ENCODE assay signal across 8 cellular contexts in the genomic region with DNA sequence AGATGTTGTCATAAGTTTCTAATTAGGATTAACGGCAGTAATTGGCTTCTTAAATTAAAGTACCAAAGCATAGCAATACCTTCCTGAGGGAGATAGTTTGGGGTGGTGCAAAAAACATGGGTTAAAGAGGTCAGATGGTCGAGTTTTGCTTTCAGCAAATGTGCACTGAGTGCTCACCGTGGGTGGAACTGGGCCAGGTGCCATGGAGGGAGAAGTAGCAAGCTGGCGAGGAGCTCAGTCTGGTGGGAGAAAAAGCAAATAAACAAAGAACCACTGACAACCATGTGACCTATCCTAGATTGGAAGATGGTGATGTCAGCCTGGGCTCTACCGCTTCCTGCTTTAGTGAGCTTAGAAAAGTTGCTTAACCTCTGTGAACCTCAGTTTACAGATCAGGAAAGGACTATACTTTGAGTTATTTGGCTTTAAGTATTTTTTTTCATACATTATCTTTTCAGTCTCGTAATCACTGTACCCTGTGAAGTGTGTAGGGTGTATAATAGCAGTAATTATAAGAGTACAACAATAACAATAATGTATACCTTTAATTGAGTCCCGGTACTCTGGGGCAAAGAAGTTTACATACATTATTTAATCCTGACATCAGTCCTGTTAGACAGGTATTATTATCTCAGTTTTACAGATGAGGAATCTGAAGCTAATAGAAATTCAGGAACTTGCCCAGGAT.
DNase-seq lines count a peak whose midpoint lies in the region; ATAC-seq and TF ChIP-seq lines count a peak whose summit lies in the region.

No MANE protein-coding gene starts in this region.

- peaks cover 6% of the 10 kb centered on the region for H3K4me1 Mint-ChIP-seq in GM23338

- H3K9me3 ChIP-seq in Karpas-422 (ENCODE audit: low read length): no peaks in the 10 kb centered on the region
- H3K9me3 ChIP-seq in SJCRH30 (replicated peaks): no peaks in the 10 kb centered on the region

- no peaks in the 10 kb centered on the region for H3K27me3 Mint-ChIP-seq in GM23338 (ENCODE audit: insufficient read depth, low read depth, poor library complexity)

- TF ChIP-seq CTCF in GM23338 (conservative IDR thresholded peaks at IDR 0.05; ENCODE audit: low read depth in 2 of 2): no peak

- H4K20me1 ChIP-seq in Karpas-422 (ENCODE audit: insufficient read depth, low read depth, low read length) (no peaks in the 10 kb centered on the region), GM23338 (replicated peaks; ENCODE audit: insufficient read depth) (no peaks in the 10 kb centered on the region)

- H3K27me3 ChIP-seq in Karpas-422 (ENCODE audit: low read length) (no peaks in the 10 kb centered on the region), SJCRH30 (no peaks in the 10 kb centered on the region), GM23338 (ENCODE audit: insufficient read depth) (no peaks in the 10 kb centered on the region)

- H3K27ac ChIP-seq in Karpas-422 (ENCODE audit: low read length): no peak overlapping the region
- H3K27ac ChIP-seq in SJCRH30: peak overlapping the region; percentile 0; the same call in 1 of the 2 replicates
- no peak overlapping the region for H3K27ac ChIP-seq in substantia nigra (ENCODE audit: low read depth, low read length, poor library complexity, severe bottlenecking)
- no peak overlapping the region for H3K27ac ChIP-seq in GM23338 (ENCODE audit: low read depth)

- H2AFZ ChIP-seq in Karpas-422 (ENCODE audit: low read length) (no peak overlapping the region), GM23338 (no peak overlapping the region)

- DNase-seq in GDM1 (lab: John Stamatoyannopoulos, UW) (peak; percentile 7), Karpas-422 (no peak), SJCRH30 (peak; percentile 83 to 87), cerebellar cortex (ENCODE audit: low spot score) (peak; percentile 74), left kidney (ENCODE audit: low read depth, low spot score) (peak; percentile 37), substantia nigra (lab: John Stamatoyannopoulos, UW) (peak in 34 of 49 donors; percentile 10 to 90 (median 48)), GM23338 (ENCODE audit: low spot score) (no peak)

- H3K36me3 Mint-ChIP-seq in GM23338 (ENCODE audit: low read depth): no peaks in the 10 kb centered on the region

- no peaks in the 10 kb centered on the region for H3K9me3 Mint-ChIP-seq in GM23338

- H3K4me2 ChIP-seq in Karpas-422 (ENCODE audit: low read depth, low read length, poor library complexity, severe bottlenecking): peak overlapping the region; percentile 33
- H3K4me2 ChIP-seq in GM23338: no peak overlapping the region

- H3K9me2 ChIP-seq in Karpas-422 (replicated peaks; ENCODE audit: insufficient read depth, low read length): no peaks in the 10 kb centered on the region
- no peaks in the 10 kb centered on the region for H3K9me2 ChIP-seq in GM23338 (ENCODE audit: insufficient read depth)

- H3K36me3 ChIP-seq in Karpas-422 (ENCODE audit: insufficient read depth, low read length): no peaks in the 10 kb centered on the region
- H3K36me3 ChIP-seq in SJCRH30: peaks cover 42% of the 10 kb centered on the region
- no peaks in the 10 kb centered on the region for H3K36me3 ChIP-seq in GM23338 (ENCODE audit: insufficient read depth)

- H3K9ac ChIP-seq in Karpas-422 (ENCODE audit: low read length): no peak overlapping the region

- H3K4me3 ChIP-seq in Karpas-422 (ENCODE audit: low read length) (no peak overlapping the region), SJCRH30 (no peak overlapping the region), GM23338 (no peak overlapping the region)

- no peak overlapping the region for H3K27ac Mint-ChIP-seq in GM23338

- H3K4me1 ChIP-seq in Karpas-422 (ENCODE audit: low read length) (peaks cover 23% of the 10 kb centered on the region), SJCRH30 (peaks cover 14% of the 10 kb centered on the region), GM23338 (ENCODE audit: insufficient read depth) (no peaks in the 10 kb centered on the region)

- peak; percentile 68 for ATAC-seq in GM21576 (IDR thresholded peaks at IDR 0.05; ENCODE audit: unreplicated experiment)
- no peak for ATAC-seq in GM23338

- H3F3A ChIP-seq in GM23338 (replicated peaks; ENCODE audit: low read depth): no peaks in the 10 kb centered on the region

- H3K4me3 Mint-ChIP-seq in GM23338: no peak overlapping the region

- H3K79me2 ChIP-seq in Karpas-422 (ENCODE audit: low read length) (no peaks in the 10 kb centered on the region), GM23338 (replicated peaks; ENCODE audit: insufficient read depth) (no peaks in the 10 kb centered on the region)

TF ChIP-seq in GM23338, 12 proteins besides CTCF, POLR2A, EP300 and RAD21:
- TF ChIP-seq, protein P1, sequence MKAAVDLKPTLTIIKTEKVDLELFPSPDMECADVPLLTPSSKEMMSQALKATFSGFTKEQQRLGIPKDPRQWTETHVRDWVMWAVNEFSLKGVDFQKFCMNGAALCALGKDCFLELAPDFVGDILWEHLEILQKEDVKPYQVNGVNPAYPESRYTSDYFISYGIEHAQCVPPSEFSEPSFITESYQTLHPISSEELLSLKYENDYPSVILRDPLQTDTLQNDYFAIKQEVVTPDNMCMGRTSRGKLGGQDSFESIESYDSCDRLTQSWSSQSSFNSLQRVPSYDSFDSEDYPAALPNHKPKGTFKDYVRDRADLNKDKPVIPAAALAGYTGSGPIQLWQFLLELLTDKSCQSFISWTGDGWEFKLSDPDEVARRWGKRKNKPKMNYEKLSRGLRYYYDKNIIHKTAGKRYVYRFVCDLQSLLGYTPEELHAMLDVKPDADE (IDR thresholded peaks at IDR 0.05): no peak
- TF ChIP-seq EZH2phosphoT487 (IDR thresholded peaks at IDR 0.05; ENCODE audit: unreplicated experiment) (no peak), EZH2 (IDR thresholded peaks at IDR 0.05; ENCODE audit: low read depth, unreplicated experiment) (no peak), POLR2AphosphoS5 (IDR thresholded peaks at IDR 0.05; ENCODE audit: low read depth) (no peak), JUNB (IDR thresholded peaks at IDR 0.05; ENCODE audit: unreplicated experiment) (no peak)
- TF ChIP-seq, protein P2, sequence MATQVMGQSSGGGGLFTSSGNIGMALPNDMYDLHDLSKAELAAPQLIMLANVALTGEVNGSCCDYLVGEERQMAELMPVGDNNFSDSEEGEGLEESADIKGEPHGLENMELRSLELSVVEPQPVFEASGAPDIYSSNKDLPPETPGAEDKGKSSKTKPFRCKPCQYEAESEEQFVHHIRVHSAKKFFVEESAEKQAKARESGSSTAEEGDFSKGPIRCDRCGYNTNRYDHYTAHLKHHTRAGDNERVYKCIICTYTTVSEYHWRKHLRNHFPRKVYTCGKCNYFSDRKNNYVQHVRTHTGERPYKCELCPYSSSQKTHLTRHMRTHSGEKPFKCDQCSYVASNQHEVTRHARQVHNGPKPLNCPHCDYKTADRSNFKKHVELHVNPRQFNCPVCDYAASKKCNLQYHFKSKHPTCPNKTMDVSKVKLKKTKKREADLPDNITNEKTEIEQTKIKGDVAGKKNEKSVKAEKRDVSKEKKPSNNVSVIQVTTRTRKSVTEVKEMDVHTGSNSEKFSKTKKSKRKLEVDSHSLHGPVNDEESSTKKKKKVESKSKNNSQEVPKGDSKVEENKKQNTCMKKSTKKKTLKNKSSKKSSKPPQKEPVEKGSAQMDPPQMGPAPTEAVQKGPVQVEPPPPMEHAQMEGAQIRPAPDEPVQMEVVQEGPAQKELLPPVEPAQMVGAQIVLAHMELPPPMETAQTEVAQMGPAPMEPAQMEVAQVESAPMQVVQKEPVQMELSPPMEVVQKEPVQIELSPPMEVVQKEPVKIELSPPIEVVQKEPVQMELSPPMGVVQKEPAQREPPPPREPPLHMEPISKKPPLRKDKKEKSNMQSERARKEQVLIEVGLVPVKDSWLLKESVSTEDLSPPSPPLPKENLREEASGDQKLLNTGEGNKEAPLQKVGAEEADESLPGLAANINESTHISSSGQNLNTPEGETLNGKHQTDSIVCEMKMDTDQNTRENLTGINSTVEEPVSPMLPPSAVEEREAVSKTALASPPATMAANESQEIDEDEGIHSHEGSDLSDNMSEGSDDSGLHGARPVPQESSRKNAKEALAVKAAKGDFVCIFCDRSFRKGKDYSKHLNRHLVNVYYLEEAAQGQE (IDR thresholded peaks at IDR 0.05; ENCODE audit: unreplicated experiment): no peak

Comparison
In these comparisons a context has a peak if more than half of its experiments do, and no peak if none do; other contexts are left out.
1. DNase-seq: peak in GDM1 (single experiment), SJCRH30 (2 of 2), cerebellar cortex (single experiment), left kidney (single experiment) and substantia nigra (34 of 49); none in Karpas-422 (single experiment) and GM23338 (single experiment).